In the genomic region with DNA sequence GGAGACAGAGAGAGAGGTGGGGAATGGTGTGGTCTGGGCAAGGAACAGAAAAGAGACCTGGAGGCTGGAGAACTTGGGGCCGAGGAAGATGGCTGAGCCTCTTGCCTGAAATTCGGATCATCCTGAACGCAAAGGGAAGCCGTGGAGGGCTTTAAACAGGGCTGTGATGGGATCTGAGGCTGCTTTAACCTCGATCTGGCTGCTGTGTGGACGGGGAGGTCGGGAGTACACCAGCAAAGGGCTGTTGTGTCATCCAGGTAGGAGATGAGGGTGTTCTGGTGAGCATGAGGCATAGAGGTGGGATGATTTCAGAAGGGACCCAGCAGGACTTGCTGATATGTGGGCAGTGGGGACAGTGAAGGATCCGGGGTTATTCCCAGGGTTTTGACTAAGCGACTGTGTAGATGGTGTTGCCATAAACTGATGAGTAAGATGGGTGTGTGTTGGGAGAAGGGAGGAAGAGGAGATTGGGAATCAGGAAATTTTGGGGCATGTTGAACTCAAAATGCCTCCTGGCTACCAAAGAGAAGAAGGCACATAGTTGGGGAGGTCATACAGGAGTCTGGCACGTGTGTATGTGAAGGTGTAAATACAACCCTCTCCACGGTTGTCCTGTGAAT, we compare ENCODE assay signal across 14 cellular contexts.
DNase-seq lines count a peak whose midpoint lies in the region; ATAC-seq, FAIRE-seq and TF ChIP-seq lines count a peak whose summit lies in the region.
"Had no signal": no experiment of that assay in that cellular context is flagged by ENCODE, and none has a peak within 500 bp of the region (broad histone marks: within the 10 kb centered on the region; RNA-seq: fewer than 3 reads in every experiment).

No MANE protein-coding gene starts in this region.

- FAIRE-seq in urothelium cell line (lab: Jason Lieb, UNC) (peak; percentile 61), HepG2 (lab: Jason Lieb, UNC) (no peak)
- FAIRE-seq: frontal cortex had no signal

- H3K4me3 Mint-ChIP-seq in activated naive CD4-positive, alpha-beta T cell treated with anti-CD3 and anti-CD28 coated beads for 36 hours, result no peak overlapping the region
- H3K4me3 Mint-ChIP-seq in WTC11, result no peak overlapping the region
- H3K4me3 Mint-ChIP-seq: mesothelial cell of epicardium had no signal

- H3K27me3 Mint-ChIP-seq in activated naive CD4-positive, alpha-beta T cell treated with anti-CD3 and anti-CD28 coated beads for 36 hours (ENCODE audit: low read depth), result no peaks in the 10 kb centered on the region
- 0 out of 2 replicates have a peak, but pooled peaks cover 2% of the 10 kb centered on the region for H3K27me3 Mint-ChIP-seq in WTC11 (ENCODE audit: low read depth)

- WGBS in HepG2 (ENCODE audit: low lambda C conversion rate), result 59% methylated on average over 10 of the region's 11 CpGs

- in situ Hi-C loops in HepG2 (cut with HindIII; ENCODE audit: extremely low pct_ligation_motif_present, low pct_unique_long_range_greater_than_20kb), result no loop called here

- no peak for ATAC-seq in activated naive CD4-positive, alpha-beta T cell treated with anti-CD3 and anti-CD28 coated beads, Interleukin-2, amount 50 U/mL, for 72 hours
- ATAC-seq in WTC11 (no peak), HepG2 (no peak), GM18861 (IDR thresholded peaks at IDR 0.05; ENCODE audit: unreplicated experiment) (no peak)
- ATAC-seq: left cardiac atrium had no signal

- H3K79me2 ChIP-seq in HepG2 (ENCODE audit: insufficient read depth, low read length), result no peaks in the 10 kb centered on the region

- CTCF ChIA-PET in activated naive CD4-positive, alpha-beta T cell treated with anti-CD3 and anti-CD28 coated beads for 36 hours (lab: Charles Lee), result interaction anchor here (3.5 kb wide), 1 partner anchor 159 kb away, joined by 11 read pairs; a partner anchor contains a TSS
- CTCF ChIA-PET in WTC11 (lab: Charles Lee), result interaction anchor here (3.6 to 3.7 kb wide), 2 partner anchors 212 to 397 kb away, joined by 28 to 100 read pairs; no protein-coding TSS in a partner anchor
- CTCF ChIA-PET in HepG2 (lab: Yijun Ruan, JAX; ENCODE audit: low intra/inter-chr PET ratio, low total read pairs), result no interaction called here

- H3K4me1 Mint-ChIP-seq in activated naive CD4-positive, alpha-beta T cell treated with anti-CD3 and anti-CD28 coated beads for 36 hours (ENCODE audit: low read depth), result peaks cover 39% of the 10 kb centered on the region
- H3K4me1 Mint-ChIP-seq in WTC11, result peaks cover 40% of the 10 kb centered on the region

- TF ChIP-seq POLR2A in HepG2 (IDR thresholded peaks at IDR 0.05; ENCODE audit: insufficient read depth in 1 of 2, low read depth in 2 of 2, low read length in 2 of 2), result no peak

- no peak for TF ChIP-seq RAD21 in HepG2 (CRISPR knock-in tag; IDR thresholded peaks at IDR 0.05)

- H3K27ac Mint-ChIP-seq in activated naive CD4-positive, alpha-beta T cell treated with anti-CD3 and anti-CD28 coated beads, Interleukin-2, amount 50 U/mL, for 72 hours, result peak overlapping the region; percentile 35 to 56
- H3K27ac Mint-ChIP-seq in activated naive CD4-positive, alpha-beta T cell treated with anti-CD3 and anti-CD28 coated beads for 36 hours, result no peak overlapping the region
- 0 out of 2 replicates have a peak overlapping the region, but pooled peaks have one; percentile 8 for H3K27ac Mint-ChIP-seq in WTC11
- H3K27ac Mint-ChIP-seq: mesothelial cell of epicardium had no signal

- peaks cover 4 to 14% of the 10 kb centered on the region in 2 donors for H3K36me3 Mint-ChIP-seq in activated naive CD4-positive, alpha-beta T cell treated with anti-CD3 and anti-CD28 coated beads, Interleukin-2, amount 50 U/mL, for 72 hours
- peaks cover 11% of the 10 kb centered on the region for H3K36me3 Mint-ChIP-seq in activated naive CD4-positive, alpha-beta T cell treated with anti-CD3 and anti-CD28 coated beads for 36 hours (ENCODE audit: low read depth)
- H3K36me3 Mint-ChIP-seq in WTC11, result no peaks in the 10 kb centered on the region
- H3K36me3 Mint-ChIP-seq: mesothelial cell of epicardium had no signal

- no peak for DNase-seq in activated naive CD4-positive, alpha-beta T cell treated with anti-CD3 and anti-CD28 coated beads, Interleukin-2, amount 50 U/mL, for 72 hours (ENCODE audit: low spot score in 2 of 2)
- no peak for DNase-seq in activated naive CD4-positive, alpha-beta T cell treated with anti-CD3 and anti-CD28 coated beads for 36 hours
- DNase-seq in WTC11 (ENCODE audit: low spot score), result no peak
- DNase-seq in fibroblast of mammary gland (ENCODE audit: low read depth), result peak; percentile 36
- no peak for DNase-seq in urothelium cell line (ENCODE audit: low spot score)
- DNase-seq in HepG2 (ENCODE audit: low spot score), result no peak
- no peak for DNase-seq in NOMO-1 treated with dmso at 0.1 percent for 144 hours (lab: John Stamatoyannopoulos, UW; ENCODE audit: unreplicated experiment)
- DNase-seq: left cardiac atrium, NCI-H226, nucleus accumbens, SHP77 treated with DMSO at 0.1 percent for 48 hours had no signal

- H3K9me3 Mint-ChIP-seq in activated naive CD4-positive, alpha-beta T cell treated with anti-CD3 and anti-CD28 coated beads, Interleukin-2, amount 50 U/mL, for 72 hours, result no peaks in the 10 kb centered on the region
- H3K9me3 Mint-ChIP-seq in activated naive CD4-positive, alpha-beta T cell treated with anti-CD3 and anti-CD28 coated beads for 36 hours, result no peaks in the 10 kb centered on the region
- no peaks in the 10 kb centered on the region for H3K9me3 Mint-ChIP-seq in WTC11
- H3K9me3 Mint-ChIP-seq: mesothelial cell of epicardium had no signal

- H3K9ac ChIP-seq in HepG2 (ENCODE audit: insufficient read depth, low read depth, low read length), result no peak overlapping the region

- H3K27me3 ChIP-seq in HepG2 (ENCODE audit: control insufficient read depth in 1 of 2, insufficient read depth in 2 of 2, low read length in 2 of 2), result no peaks in the 10 kb centered on the region

- intact Hi-C loops in activated naive CD4-positive, alpha-beta T cell treated with anti-CD3 and anti-CD28 coated beads for 36 hours (cut with micrococcal nuclease), result no loop called here
- intact Hi-C loops in HepG2 (cut with micrococcal nuclease; ENCODE audit: unreplicated experiment), result loop anchor here (10.0 kb wide), 1 partner anchor 71 kb away; no protein-coding TSS in a partner anchor

- H4K20me1 ChIP-seq in HepG2 (ENCODE audit: insufficient read depth, low read length), result no peaks in the 10 kb centered on the region

- no peaks in the 10 kb centered on the region for H3K36me3 ChIP-seq in HepG2 (replicated peaks in 1 of 2; ENCODE audit: control insufficient read depth in 1 of 2, insufficient read depth in 2 of 2, low read length in 2 of 2)

- TF ChIP-seq EP300 in HepG2 (IDR thresholded peaks at IDR 0.05; ENCODE audit: low read depth in 2 of 2, low read length in 2 of 2) (no peak), HepG2 (CRISPR knock-in tag; IDR thresholded peaks at IDR 0.05; ENCODE audit: borderline replicate concordance) (no peak)

- no peaks in the 10 kb centered on the region for H3K9me3 ChIP-seq in HepG2 (ENCODE audit: low read length)

- no peaks in the 10 kb centered on the region for H3K4me1 ChIP-seq in HepG2 (ENCODE audit: insufficient read depth, low read length)

- no peak overlapping the region for H3K4me2 ChIP-seq in HepG2 (ENCODE audit: low read depth, low read length)

- H3K4me3 ChIP-seq in fibroblast of mammary gland (ENCODE audit: control insufficient read depth, low read depth, low read length) (no peak overlapping the region), HepG2 (replicated peaks in 1 of 3; ENCODE audit: insufficient read depth in 1 of 3, low read depth in 2 of 3, low read length in 3 of 3) (no peak overlapping the region)

- BruUV-seq in HepG2 (replicated peaks; lab: Mats Ljungman, UMichigan), result no TSS peak

- H2AFZ ChIP-seq in HepG2 (ENCODE audit: low read length), result no peak overlapping the region

- TF ChIP-seq CTCF in WTC11 (IDR thresholded peaks at IDR 0.05), result no peak
- no peak for TF ChIP-seq CTCF in fibroblast of mammary gland (conservative IDR thresholded peaks at IDR 0.05; ENCODE audit: control insufficient read depth, insufficient read depth, low read depth, low read length)
- no peak for TF ChIP-seq CTCF in HepG2 (CRISPR knock-in tag; IDR thresholded peaks at IDR 0.05)

- no peak overlapping the region for H3K27ac ChIP-seq in HepG2 (ENCODE audit: extremely low read length, insufficient read depth, low read length)

- POLR2A ChIA-PET in WTC11 (lab: Charles Lee), result no interaction called here
- POLR2A ChIA-PET in HepG2 (lab: Yijun Ruan, JAX), result no interaction called here

TF ChIP-seq in WTC11, 78 proteins besides CTCF, POLR2A, EP300 and RAD21 (continues in another document):
- TF ChIP-seq, protein P1, sequence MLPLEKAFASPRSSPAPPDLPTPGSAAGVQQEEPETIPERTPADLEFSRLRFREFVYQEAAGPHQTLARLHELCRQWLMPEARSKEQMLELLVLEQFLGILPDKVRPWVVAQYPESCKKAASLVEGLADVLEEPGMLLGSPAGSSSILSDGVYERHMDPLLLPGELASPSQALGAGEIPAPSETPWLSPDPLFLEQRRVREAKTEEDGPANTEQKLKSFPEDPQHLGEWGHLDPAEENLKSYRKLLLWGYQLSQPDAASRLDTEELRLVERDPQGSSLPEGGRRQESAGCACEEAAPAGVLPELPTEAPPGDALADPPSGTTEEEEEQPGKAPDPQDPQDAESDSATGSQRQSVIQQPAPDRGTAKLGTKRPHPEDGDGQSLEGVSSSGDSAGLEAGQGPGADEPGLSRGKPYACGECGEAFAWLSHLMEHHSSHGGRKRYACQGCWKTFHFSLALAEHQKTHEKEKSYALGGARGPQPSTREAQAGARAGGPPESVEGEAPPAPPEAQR (CRISPR knock-in tag; IDR thresholded peaks at IDR 0.05), result no peak
- TF ChIP-seq ZNF263 (CRISPR knock-in tag; IDR thresholded peaks at IDR 0.05; ENCODE audit: low read depth) (no peak), NR2C2 (CRISPR knock-in tag; IDR thresholded peaks at IDR 0.05) (no peak), ELF4 (CRISPR knock-in tag; IDR thresholded peaks at IDR 0.05; ENCODE audit: low read depth) (no peak), PRRX2 (CRISPR knock-in tag; IDR thresholded peaks at IDR 0.05) (no peak)

TF ChIP-seq in HepG2, 621 proteins besides CTCF, POLR2A, EP300 and RAD21 (continues in another document):
- TF ChIP-seq ZBTB21 (CRISPR knock-in tag; IDR thresholded peaks at IDR 0.05) (no peak), NR1H2 (CRISPR knock-in tag; IDR thresholded peaks at IDR 0.05; ENCODE audit: borderline replicate concordance, low read depth) (no peak), ZNF317 (CRISPR knock-in tag; IDR thresholded peaks at IDR 0.05) (no peak), ZMAT3 (CRISPR knock-in tag; conservative IDR thresholded peaks at IDR 0.05) (no peak)
